In the genomic region with DNA sequence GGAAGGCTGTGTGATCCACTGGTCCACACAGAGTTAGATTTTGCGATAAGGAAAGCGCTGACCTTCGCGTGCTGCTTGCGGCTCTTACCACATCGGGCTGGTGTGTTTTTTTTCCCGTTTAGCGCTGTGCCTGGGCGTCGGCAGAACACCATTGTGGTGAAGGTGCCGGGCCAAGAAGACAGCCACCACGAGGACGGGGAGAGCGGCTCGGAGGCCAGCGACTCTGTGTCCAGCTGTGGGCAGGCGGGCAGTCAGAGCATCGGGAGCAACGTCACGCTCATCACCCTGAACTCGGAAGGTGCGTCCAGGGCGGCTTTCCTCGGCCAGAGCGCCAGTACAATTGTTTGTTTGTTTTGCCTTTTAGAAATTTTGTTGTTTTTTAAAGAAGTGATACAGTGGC, we compare ENCODE assay signal across 18 cellular contexts. TPM values are rescaled to one million over a fixed set of nuclear protein-coding genes. Genes with fewer than 3 reads are reported as not detected.
DNase-seq lines count a peak whose midpoint lies in the region; ATAC-seq, FAIRE-seq and TF ChIP-seq lines count a peak whose summit lies in the region.
"Had no signal": no experiment of that assay in that cellular context is flagged by ENCODE, and none has a peak within 500 bp of the region (broad histone marks: within the 10 kb centered on the region; RNA-seq: fewer than 3 reads in every experiment).

No MANE protein-coding gene starts in this region.

- H3K9me3 Mint-ChIP-seq in chondrocyte (ENCODE audit: low read depth) (no peaks in the 10 kb centered on the region), natural killer cell (no peaks in the 10 kb centered on the region), T-cell (no peaks in the 10 kb centered on the region)
- H3K9me3 Mint-ChIP-seq in stimulated activated memory B cell treated with anti-CD40 and anti-IgM and Interleukin-4, amounts not matched to agents 10 μg/mL and 1 μg/mL and 100 μg/mL, for 72 hours, result no peaks in the 10 kb centered on the region
- H3K9me3 Mint-ChIP-seq: CD8-positive, alpha-beta memory T cell had no signal

- H3K4me2 ChIP-seq in HepG2 (ENCODE audit: low read depth, low read length), result no peak overlapping the region

- DNase-seq in HepG2 (ENCODE audit: low spot score) (no peak), right lobe of liver (no peak), chondrocyte (ENCODE audit: low spot score) (peak; percentile 68), natural killer cell (no peak), KG1 (lab: John Stamatoyannopoulos, UW) (no peak), OCI-M2 (lab: John Stamatoyannopoulos, UW; ENCODE audit: unreplicated experiment) (no peak), T-cell (no peak)
- DNase-seq: ACHN, BE2C, Caco-2, DND-41, GDM1, IMR-90 had no signal

- no peak for TF ChIP-seq CTCF in HepG2 (CRISPR knock-in tag; IDR thresholded peaks at IDR 0.05)
- TF ChIP-seq CTCF in right lobe of liver (IDR thresholded peaks at IDR 0.05), result no peak
- no peak for TF ChIP-seq CTCF in chondrocyte (IDR thresholded peaks at IDR 0.05)
- no peak for TF ChIP-seq CTCF in natural killer cell (IDR thresholded peaks at IDR 0.05)

- no peak for ATAC-seq in HepG2
- ATAC-seq in right lobe of liver, result no peak
- ATAC-seq in natural killer cell, result no peak
- ATAC-seq in stimulated activated memory B cell treated with anti-CD40 and anti-IgM and Interleukin-4, amounts not matched to agents 10 μg/mL and 1 μg/mL and 100 μg/mL, for 72 hours, result no peak
- no peak for ATAC-seq in T-cell (replicated peaks in 1 of 4)

- H3K27ac Mint-ChIP-seq in chondrocyte (ENCODE audit: unreplicated experiment), result no peak overlapping the region
- no peak overlapping the region for H3K27ac Mint-ChIP-seq in natural killer cell
- peak overlapping the region; percentile 43 for H3K27ac Mint-ChIP-seq in stimulated activated memory B cell treated with anti-CD40 and anti-IgM and Interleukin-4, amounts not matched to agents 10 μg/mL and 1 μg/mL and 100 μg/mL, for 72 hours
- H3K27ac Mint-ChIP-seq in T-cell, result no peak overlapping the region
- H3K27ac Mint-ChIP-seq: CD8-positive, alpha-beta memory T cell had no signal

- H3K4me3 Mint-ChIP-seq in chondrocyte (ENCODE audit: unreplicated experiment) (no peak overlapping the region), natural killer cell (peak overlapping the region; percentile 40), T-cell (no peak overlapping the region)
- no peak overlapping the region for H3K4me3 Mint-ChIP-seq in stimulated activated memory B cell treated with anti-CD40 and anti-IgM and Interleukin-4, amounts not matched to agents 10 μg/mL and 1 μg/mL and 100 μg/mL, for 72 hours
- H3K4me3 Mint-ChIP-seq: CD8-positive, alpha-beta memory T cell had no signal

- H3K9me3 ChIP-seq in HepG2 (ENCODE audit: low read length) (no peaks in the 10 kb centered on the region), right lobe of liver (no peaks in the 10 kb centered on the region)
- H3K9me3 ChIP-seq: BE2C, Caco-2, HAP-1 had no signal

- H3K36me3 ChIP-seq in HepG2 (replicated peaks in 1 of 2; ENCODE audit: control insufficient read depth in 1 of 2, insufficient read depth in 2 of 2, low read length in 2 of 2), result peaks cover 12 to 57% of the 10 kb centered on the region in 2 experiments
- H3K36me3 ChIP-seq in right lobe of liver, result peaks cover 0 to 44% (median 5%) of the 10 kb centered on the region in 4 donors

- H3K27ac ChIP-seq in HepG2 (ENCODE audit: extremely low read length, insufficient read depth, low read length), result no peak overlapping the region
- H3K27ac ChIP-seq in right lobe of liver, result no peak overlapping the region

- CTCF ChIA-PET in HepG2 (lab: Yijun Ruan, JAX; ENCODE audit: low intra/inter-chr PET ratio, low total read pairs) (no interaction called here), T-cell (lab: Charles Lee) (no interaction called here)

- H2AFZ ChIP-seq in HepG2 (ENCODE audit: low read length), result no peak overlapping the region

- TF ChIP-seq EP300 in HepG2 (IDR thresholded peaks at IDR 0.05; ENCODE audit: low read depth in 2 of 2, low read length in 2 of 2) (no peak), HepG2 (CRISPR knock-in tag; IDR thresholded peaks at IDR 0.05; ENCODE audit: borderline replicate concordance) (no peak)

- H3K9ac ChIP-seq in HepG2 (ENCODE audit: insufficient read depth, low read depth, low read length), result no peak overlapping the region

- no peak for TF ChIP-seq RAD21 in HepG2 (CRISPR knock-in tag; IDR thresholded peaks at IDR 0.05)

- POLR2A ChIA-PET in HepG2 (lab: Yijun Ruan, JAX) (no interaction called here), T-cell (lab: Charles Lee) (no interaction called here)

- TF ChIP-seq POLR2A in HepG2 (IDR thresholded peaks at IDR 0.05; ENCODE audit: insufficient read depth in 1 of 2, low read depth in 2 of 2, low read length in 2 of 2), result no peak
- no peak for TF ChIP-seq POLR2A in right lobe of liver (IDR thresholded peaks at IDR 0.05)

- H3K36me3 Mint-ChIP-seq in chondrocyte (ENCODE audit: low read depth) (peaks cover 44% of the 10 kb centered on the region), natural killer cell (no peaks in the 10 kb centered on the region), T-cell (peaks cover 60% of the 10 kb centered on the region)
- peaks cover 70% of the 10 kb centered on the region for H3K36me3 Mint-ChIP-seq in stimulated activated memory B cell treated with anti-CD40 and anti-IgM and Interleukin-4, amounts not matched to agents 10 μg/mL and 1 μg/mL and 100 μg/mL, for 72 hours

- BruUV-seq in HepG2 (replicated peaks; lab: Mats Ljungman, UMichigan), result no TSS peak

- no peaks in the 10 kb centered on the region; the same call in 1 of the 2 replicates for H4K20me1 ChIP-seq in HepG2 (ENCODE audit: insufficient read depth, low read length)

- no peak for FAIRE-seq in HepG2 (lab: Jason Lieb, UNC)
- FAIRE-seq: GM12892, H1 had no signal

- H3K4me3 ChIP-seq in HepG2 (replicated peaks in 1 of 3; ENCODE audit: insufficient read depth in 1 of 3, low read depth in 2 of 3, low read length in 3 of 3), result no peak overlapping the region
- H3K4me3 ChIP-seq in right lobe of liver, result no peak overlapping the region
- H3K4me3 ChIP-seq: HAP-1 had no signal

- H3K27me3 Mint-ChIP-seq in chondrocyte (ENCODE audit: low read depth) (no peaks in the 10 kb centered on the region), natural killer cell (ENCODE audit: low read depth in 2 of 2) (no peaks in the 10 kb centered on the region), T-cell (no peaks in the 10 kb centered on the region)
- H3K27me3 Mint-ChIP-seq in stimulated activated memory B cell treated with anti-CD40 and anti-IgM and Interleukin-4, amounts not matched to agents 10 μg/mL and 1 μg/mL and 100 μg/mL, for 72 hours, result no peaks in the 10 kb centered on the region
- H3K27me3 Mint-ChIP-seq: CD8-positive, alpha-beta memory T cell had no signal

- intact Hi-C loops in HepG2 (cut with micrococcal nuclease; ENCODE audit: unreplicated experiment), result no loop called here
- intact Hi-C loops in right lobe of liver (cut with DNase I), result no loop called here
- intact Hi-C loops in natural killer cell (cut with micrococcal nuclease), result no loop called here

- H3K27me3 ChIP-seq in HepG2 (ENCODE audit: control insufficient read depth in 1 of 2, insufficient read depth in 2 of 2, low read length in 2 of 2) (no peaks in the 10 kb centered on the region), right lobe of liver (no peaks in the 10 kb centered on the region)
- H3K27me3 ChIP-seq: BE2C had no signal

- no peaks in the 10 kb centered on the region for H3K79me2 ChIP-seq in HepG2 (ENCODE audit: insufficient read depth, low read length)

- peaks cover 4% of the 10 kb centered on the region for H3K4me1 Mint-ChIP-seq in chondrocyte (ENCODE audit: low read depth)
- peaks cover 10 to 26% of the 10 kb centered on the region in 2 donors for H3K4me1 Mint-ChIP-seq in natural killer cell
- H3K4me1 Mint-ChIP-seq in stimulated activated memory B cell treated with anti-CD40 and anti-IgM and Interleukin-4, amounts not matched to agents 10 μg/mL and 1 μg/mL and 100 μg/mL, for 72 hours, result peaks cover 35% of the 10 kb centered on the region
- H3K4me1 Mint-ChIP-seq in T-cell, result peaks cover 3 to 12% (median 11%) of the 10 kb centered on the region in 3 donors

- in situ Hi-C loops in HepG2 (cut with HindIII; ENCODE audit: extremely low pct_ligation_motif_present, low pct_unique_long_range_greater_than_20kb), result no loop called here

- H3K4me1 ChIP-seq in HepG2 (ENCODE audit: insufficient read depth, low read length) (no peaks in the 10 kb centered on the region), right lobe of liver (no peaks in the 10 kb centered on the region)
- H3K4me1 ChIP-seq: BE2C, Caco-2 had no signal

- WGBS in HepG2 (ENCODE audit: low lambda C conversion rate), result 96% methylated on average over 24 of the region's 25 CpGs
- 91% methylated on average over 18 of the region's 25 CpGs for WGBS in right lobe of liver (ENCODE audit: insufficient coverage, low coverage, low lambda C conversion rate, missing lambda C conversion rate)

RNA-seq across cellular contexts. Expression of a gene that starts 54.7 kb away (rescaled TPM):
- total RNA-seq in HepG2 (2016; rRNA removed; fragmentation: Illumina TruSeq; extraction: Trizol) (13.0 and 20.2 TPM in 2 replicates), right lobe of liver (10 to 100 TPM; 11.2 to 20.7 (median 18.8) TPM), chondrocyte (15.0 to 19.3 TPM (median 16.7 TPM) in 3 replicates), natural killer cell (100 to 1,000 TPM in 2 of 3 donors, 10 to 100 TPM in 1; 88.8 to 117 (median 117) TPM), T-cell (10 to 100 TPM; 57.1 to 81.9 (median 69.4) TPM)
- 63.3 and 63.4 TPM in 2 replicates for total RNA-seq in HepG2 (2016; cell fraction: cytosol; rRNA removed; fragmentation: Illumina TruSeq; extraction: Trizol; ENCODE audit: low read depth)
- 11.2 and 21.0 TPM in 2 replicates for total RNA-seq in HepG2 (2016; cell fraction: insoluble cytoplasmic fraction; rRNA removed; fragmentation: Illumina TruSeq; extraction: Trizol)
- 26.8 and 28.3 TPM in 2 replicates for total RNA-seq in HepG2 (2016; cell fraction: membrane; rRNA removed; fragmentation: Illumina TruSeq; extraction: Trizol)
- 25.5 and 26.4 TPM in 2 replicates for total RNA-seq in HepG2 (2016; cell fraction: nucleus; rRNA removed; fragmentation: Illumina TruSeq; extraction: Trizol)
- 23.8 and 24.6 TPM in 2 replicates for polyA plus RNA-seq in HepG2 (2011; rRNA removed)
- polyA plus RNA-seq in HepG2 (2011; cell fraction: cytosol; rRNA removed), result 21.1 and 26.1 TPM in 2 replicates
- polyA plus RNA-seq in HepG2 (2011; cell fraction: nucleus; rRNA removed), result 58.9 and 72.7 TPM in 2 replicates
- 16.2 and 18.3 TPM in 2 replicates for polyA plus RNA-seq in HepG2 (2012)
- 6.1 and 6.3 TPM in 2 replicates for polyA plus RNA-seq in HepG2 (2016; cell fraction: cytosol; fragmentation: Illumina TruSeq; extraction: Trizol; ENCODE audit: low read depth)
- polyA plus RNA-seq in HepG2 (2016; cell fraction: insoluble cytoplasmic fraction; fragmentation: Illumina TruSeq; extraction: Trizol; ENCODE audit: low read depth), result 10.3 and 13.0 TPM in 2 replicates
- 7.4 and 8.4 TPM in 2 replicates for polyA plus RNA-seq in HepG2 (2016; cell fraction: membrane; fragmentation: Illumina TruSeq; extraction: Trizol; ENCODE audit: low read depth)
- 24.7 and 27.2 TPM in 2 replicates for polyA plus RNA-seq in HepG2 (2016; cell fraction: nucleus; fragmentation: Illumina TruSeq; extraction: Trizol; ENCODE audit: insufficient read depth, low read depth)
- polyA minus RNA-seq in HepG2 (2011; rRNA and poly(A)+ RNA removed; ENCODE audit: low replicate concordance), result 44.9 and 76.3 TPM in 2 replicates
- polyA minus RNA-seq in HepG2 (2011; cell fraction: cytosol; rRNA and poly(A)+ RNA removed), result 24.6 and 25.1 TPM in 2 replicates
- 76.5 and 78.6 TPM in 2 replicates for polyA minus RNA-seq in HepG2 (2011; cell fraction: nucleus; rRNA and poly(A)+ RNA removed)
